ENCODE assay signal across 29 cellular contexts in genomic region chr3:105616374-105616915, GRCh38.
"Had no signal": no experiment of that assay in that cellular context is flagged by ENCODE, and none has a peak within 500 bp of the region (broad histone marks: within the 10 kb centered on the region; RNA-seq: fewer than 3 reads in every experiment).

No MANE protein-coding gene starts in this region.

- H3K4me1 ChIP-seq: adrenal gland, ascending aorta, breast epithelium, colonic mucosa, gastrocnemius medialis had no signal

- DNase-seq: activated CD4-positive, alpha-beta memory T cell treated with anti-CD3 and anti-CD28 coated beads for 36 hours; activated CD4-positive, alpha-beta T cell treated with anti-CD3 and anti-CD28 coated beads for 36 hours; activated CD4-positive, CD25-positive, alpha-beta regulatory T cell; activated CD4-positive, CD25-positive, alpha-beta regulatory T cell treated with anti-CD3 and anti-CD28 coated beads, Interleukin-2, amount 50 U/mL, for 72 hours; activated CD8-positive, alpha-beta memory T cell treated with anti-CD3 and anti-CD28 coated beads, Interleukin-2, amount 10 ng/mL, durations not matched to agents 7 days and 5 days; activated CD8-positive, alpha-beta memory T cell treated with anti-CD3 and anti-CD28 coated beads, Interleukin-2, amount 50 U/mL, for 4 hours; activated CD8-positive, alpha-beta T cell treated with anti-CD3 and anti-CD28 coated beads, Interleukin-2, amount 10 ng/mL, durations not matched to agents 7 days and 5 days; activated effector memory CD4-positive, alpha-beta T cell treated with anti-CD3 and anti-CD28 coated beads, Interleukin-2, amount 50 U/mL, for 16 hours; activated naive CD4-positive, alpha-beta T cell treated with anti-CD3 and anti-CD28 coated beads for 36 hours; activated naive CD8-positive, alpha-beta T cell treated with anti-CD3 and anti-CD28 coated beads for 36 hours; activated naive CD8-positive, alpha-beta T cell treated with anti-CD3 and anti-CD28 coated beads, Interleukin-2, amount 50 U/mL, for 24 hours; activated T-cell treated with anti-CD3 and anti-CD28 coated beads, Interleukin-2, amount 50 U/mL, for 1 hour; activated T-cell treated with anti-CD3 and anti-CD28 coated beads, Interleukin-2, amount 50 U/mL, for 48 hours; adrenal gland; amygdala; central memory CD4-positive, alpha-beta T cell; cerebellar nuclear complex; colonic mucosa; effector CD8-positive, alpha-beta T cell; esophagus squamous epithelium; foreskin keratinocyte; gastrocnemius medialis; glutamatergic neuron; heart left ventricle; T-helper 2 cell had no signal

- ATAC-seq: activated CD4-positive, alpha-beta T cell treated with anti-CD3 and anti-CD28 coated beads for 36 hours; activated CD8-positive, alpha-beta memory T cell treated with anti-CD3 and anti-CD28 coated beads, Interleukin-2, amount 10 ng/mL, durations not matched to agents 7 days and 5 days; activated CD8-positive, alpha-beta T cell treated with anti-CD3 and anti-CD28 coated beads, Interleukin-2, amount 10 ng/mL, durations not matched to agents 7 days and 5 days; activated naive CD8-positive, alpha-beta T cell treated with anti-CD3 and anti-CD28 coated beads, Interleukin-2, amount 50 U/mL, for 24 hours; foreskin keratinocyte; gastrocnemius medialis; heart left ventricle had no signal

- H3K9me3 ChIP-seq: adrenal gland, ascending aorta, breast epithelium, colonic mucosa, esophagus squamous epithelium, gastrocnemius medialis, heart left ventricle had no signal

- H3K36me3 ChIP-seq: adrenal gland, ascending aorta, breast epithelium, cardiac muscle cell, colonic mucosa, esophagus squamous epithelium, gastrocnemius medialis, heart left ventricle had no signal

- H3K27ac ChIP-seq: adrenal gland, ascending aorta, breast epithelium, cardiac muscle cell, colonic mucosa, epithelial cell of prostate, esophagus squamous epithelium, foreskin keratinocyte, gastrocnemius medialis, heart left ventricle had no signal

- H3K4me3 ChIP-seq: adrenal gland, ascending aorta, breast epithelium, cardiac muscle cell, colonic mucosa, esophagus squamous epithelium, gastrocnemius medialis, heart left ventricle had no signal

- H3K27me3 ChIP-seq: adrenal gland, ascending aorta, breast epithelium, cardiac muscle cell, colonic mucosa, esophagus squamous epithelium, foreskin keratinocyte, gastrocnemius medialis, heart left ventricle had no signal
